ENCODE assay signal across 16 cellular contexts in the genomic region with DNA sequence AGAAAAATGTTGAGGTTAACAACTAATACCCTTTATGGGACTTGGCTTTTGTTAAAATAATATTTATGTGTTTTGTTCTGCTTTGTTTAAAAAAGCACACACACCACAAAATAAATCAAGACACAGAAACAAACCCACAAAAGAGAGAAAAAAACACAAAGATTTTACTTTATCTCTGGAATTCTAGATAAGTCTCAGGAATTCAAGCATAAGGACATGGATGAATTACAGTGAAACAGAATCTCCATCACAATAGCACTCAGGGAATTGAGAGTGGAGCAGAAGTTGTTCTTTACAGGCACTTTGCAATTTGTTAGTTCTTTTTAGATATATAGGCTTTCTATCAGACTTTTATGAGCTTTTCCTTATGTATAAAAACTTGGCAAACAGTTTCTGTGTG.
DNase-seq lines count a peak whose midpoint lies in the region; ATAC-seq and TF ChIP-seq lines count a peak whose summit lies in the region.
"Had no signal": no experiment of that assay in that cellular context is flagged by ENCODE, and none has a peak within 500 bp of the region (broad histone marks: within the 10 kb centered on the region; RNA-seq: fewer than 3 reads in every experiment).

No MANE protein-coding gene starts in this region.

- H3K79me2 ChIP-seq in osteoblast (ENCODE audit: insufficient read depth, low read length), result no peaks in the 10 kb centered on the region

- H3K27me3 Mint-ChIP-seq in WTC11 (ENCODE audit: low read depth), result no peaks in the 10 kb centered on the region
- H3K27me3 Mint-ChIP-seq in nephron (ENCODE audit: low read depth), result no peaks in the 10 kb centered on the region
- H3K27me3 Mint-ChIP-seq in T-helper 2 cell treated with Interferon-gamma antibody and Interleukin-4, amounts not matched to agents 5 μg/mL and 100 μg/mL, for 36 hours (ENCODE audit: low read depth), result no peaks in the 10 kb centered on the region
- H3K27me3 Mint-ChIP-seq: CD4-positive, alpha-beta memory T cell had no signal

- ATAC-seq in WTC11 (peak; percentile 85), HG02938 (IDR thresholded peaks at IDR 0.05; ENCODE audit: unreplicated experiment) (no peak)

- H3K27me3 ChIP-seq in osteoblast (ENCODE audit: insufficient read depth, low read length), result no peaks in the 10 kb centered on the region

- H3K36me3 ChIP-seq in HEK293 (ENCODE audit: control insufficient read depth in 2 of 2, insufficient read depth in 1 of 2, low read length in 2 of 2), result no peaks in the 10 kb centered on the region
- no peaks in the 10 kb centered on the region for H3K36me3 ChIP-seq in osteoblast (ENCODE audit: insufficient read depth, low read length)

- H3K4me3 ChIP-seq in HEK293 (ENCODE audit: low read depth, low read length) (no peak overlapping the region), fibroblast of the aortic adventitia (ENCODE audit: low read depth, low read length) (no peak overlapping the region), osteoblast (ENCODE audit: insufficient read depth, low read length) (no peak overlapping the region)

- no peak for DNase-seq in WTC11 (ENCODE audit: low spot score)
- peak; percentile 23 for DNase-seq in fibroblast of the aortic adventitia (ENCODE audit: low read depth)
- DNase-seq in osteoblast (ENCODE audit: insufficient read length, low spot score, missing footprints), result no peak
- no peak for DNase-seq in T-helper 2 cell treated with Interferon-gamma antibody and Interleukin-4, amounts not matched to agents 5 μg/mL and 100 μg/mL, for 36 hours (ENCODE audit: low spot score)
- DNase-seq: CD4-positive, alpha-beta memory T cell; DND-41; GF-D8; KG1; NCI-H1048; NCI-H146; NCI-H2081 treated with DMSO at 0.1 percent for 48 hours; NCI-H748 treated with DMSO at 0.1 percent for 48 hours had no signal

- H3K9me3 Mint-ChIP-seq in WTC11 (peaks cover 8% of the 10 kb centered on the region; the same call in 1 of the 2 replicates), nephron (no peaks in the 10 kb centered on the region)
- H3K9me3 Mint-ChIP-seq in T-helper 2 cell treated with Interferon-gamma antibody and Interleukin-4, amounts not matched to agents 5 μg/mL and 100 μg/mL, for 36 hours, result no peaks in the 10 kb centered on the region

- no peaks in the 10 kb centered on the region for H4K20me1 ChIP-seq in osteoblast (ENCODE audit: insufficient read depth, low read length)

- H3K9me3 ChIP-seq in HEK293 (ENCODE audit: control insufficient read depth, insufficient read depth, low read depth, low read length) (no peaks in the 10 kb centered on the region), osteoblast (ENCODE audit: low read depth, low read length) (no peaks in the 10 kb centered on the region)

- peaks cover 9% of the 10 kb centered on the region; the same call in 1 of the 2 replicates for H3K4me1 ChIP-seq in HEK293 (ENCODE audit: control insufficient read depth, insufficient read depth, low read length)
- peaks cover 9% of the 10 kb centered on the region for H3K4me1 ChIP-seq in osteoblast (ENCODE audit: insufficient read depth, low read length)

- H3K36me3 Mint-ChIP-seq in WTC11, result no peaks in the 10 kb centered on the region
- no peaks in the 10 kb centered on the region for H3K36me3 Mint-ChIP-seq in nephron (ENCODE audit: low read depth)
- no peaks in the 10 kb centered on the region for H3K36me3 Mint-ChIP-seq in T-helper 2 cell treated with Interferon-gamma antibody and Interleukin-4, amounts not matched to agents 5 μg/mL and 100 μg/mL, for 36 hours (ENCODE audit: low read depth)

- no peak overlapping the region for H2AFZ ChIP-seq in osteoblast (ENCODE audit: low read length)

- H3K27ac ChIP-seq in HEK293 (ENCODE audit: extremely low read depth, low read depth, low read length) (no peak overlapping the region), osteoblast (ENCODE audit: low read depth, low read length) (no peak overlapping the region)
- H3K27ac ChIP-seq: HL-60 had no signal

- TF ChIP-seq CTCF in HEK293 (tag by site-specific recombination; IDR thresholded peaks at IDR 0.05), result no peak
- TF ChIP-seq CTCF in WTC11 (IDR thresholded peaks at IDR 0.05), result no peak
- TF ChIP-seq CTCF in fibroblast of the aortic adventitia (IDR thresholded peaks at IDR 0.05; ENCODE audit: insufficient read depth, low read length), result no peak
- no peak for TF ChIP-seq CTCF in nephron (IDR thresholded peaks at IDR 0.05; ENCODE audit: unreplicated experiment in 3 of 3)
- TF ChIP-seq CTCF in osteoblast (IDR thresholded peaks at IDR 0.05; ENCODE audit: extremely low read depth, low read depth, low read length), result no peak

- H3K27ac Mint-ChIP-seq in WTC11 (peak overlapping the region; percentile 97), nephron (peak overlapping the region; percentile 60 to 84 (median 74))
- H3K27ac Mint-ChIP-seq in T-helper 2 cell treated with Interferon-gamma antibody and Interleukin-4, amounts not matched to agents 5 μg/mL and 100 μg/mL, for 36 hours, result no peak overlapping the region
- H3K27ac Mint-ChIP-seq: CD4-positive, alpha-beta memory T cell had no signal

- H3K4me2 ChIP-seq in osteoblast (ENCODE audit: insufficient read depth, low read length), result no peak overlapping the region

- CTCF ChIA-PET in HEK293 (lab: Yijun Ruan, JAX) (no interaction called here), WTC11 (lab: Charles Lee) (no interaction called here)

- peaks cover 53% of the 10 kb centered on the region for H3K4me1 Mint-ChIP-seq in WTC11
- H3K4me1 Mint-ChIP-seq in nephron, result peaks cover 46% of the 10 kb centered on the region
- no peaks in the 10 kb centered on the region for H3K4me1 Mint-ChIP-seq in T-helper 2 cell treated with Interferon-gamma antibody and Interleukin-4, amounts not matched to agents 5 μg/mL and 100 μg/mL, for 36 hours (ENCODE audit: low read depth)
- H3K4me1 Mint-ChIP-seq: CD4-positive, alpha-beta memory T cell had no signal

- peak overlapping the region; percentile 31 for H3K4me3 Mint-ChIP-seq in WTC11
- H3K4me3 Mint-ChIP-seq in nephron, result no peak overlapping the region
- no peak overlapping the region for H3K4me3 Mint-ChIP-seq in T-helper 2 cell treated with Interferon-gamma antibody and Interleukin-4, amounts not matched to agents 5 μg/mL and 100 μg/mL, for 36 hours
- H3K4me3 Mint-ChIP-seq: CD4-positive, alpha-beta memory T cell had no signal

- POLR2A ChIA-PET in HEK293 (lab: Yijun Ruan, JAX), result no interaction called here
- POLR2A ChIA-PET in WTC11 (lab: Charles Lee), result no interaction called here

TF ChIP-seq in HEK293, 187 proteins besides CTCF, POLR2A, EP300 and RAD21:
- TF ChIP-seq HOXD13 (CRISPR knock-in tag; IDR thresholded peaks at IDR 0.05; ENCODE audit: borderline replicate concordance) (no peak), ZNF350 (tag by site-specific recombination; IDR thresholded peaks at IDR 0.05) (no peak), ZXDB (tag by site-specific recombination; IDR thresholded peaks at IDR 0.05) (0 out of 2 replicates have a peak, but pooled peaks have one; percentile 42), GFI1B (tag by site-specific recombination; IDR thresholded peaks at IDR 0.05) (no peak), ZSCAN16 (tag by site-specific recombination; IDR thresholded peaks at IDR 0.05) (no peak)
- TF ChIP-seq, protein P1, sequence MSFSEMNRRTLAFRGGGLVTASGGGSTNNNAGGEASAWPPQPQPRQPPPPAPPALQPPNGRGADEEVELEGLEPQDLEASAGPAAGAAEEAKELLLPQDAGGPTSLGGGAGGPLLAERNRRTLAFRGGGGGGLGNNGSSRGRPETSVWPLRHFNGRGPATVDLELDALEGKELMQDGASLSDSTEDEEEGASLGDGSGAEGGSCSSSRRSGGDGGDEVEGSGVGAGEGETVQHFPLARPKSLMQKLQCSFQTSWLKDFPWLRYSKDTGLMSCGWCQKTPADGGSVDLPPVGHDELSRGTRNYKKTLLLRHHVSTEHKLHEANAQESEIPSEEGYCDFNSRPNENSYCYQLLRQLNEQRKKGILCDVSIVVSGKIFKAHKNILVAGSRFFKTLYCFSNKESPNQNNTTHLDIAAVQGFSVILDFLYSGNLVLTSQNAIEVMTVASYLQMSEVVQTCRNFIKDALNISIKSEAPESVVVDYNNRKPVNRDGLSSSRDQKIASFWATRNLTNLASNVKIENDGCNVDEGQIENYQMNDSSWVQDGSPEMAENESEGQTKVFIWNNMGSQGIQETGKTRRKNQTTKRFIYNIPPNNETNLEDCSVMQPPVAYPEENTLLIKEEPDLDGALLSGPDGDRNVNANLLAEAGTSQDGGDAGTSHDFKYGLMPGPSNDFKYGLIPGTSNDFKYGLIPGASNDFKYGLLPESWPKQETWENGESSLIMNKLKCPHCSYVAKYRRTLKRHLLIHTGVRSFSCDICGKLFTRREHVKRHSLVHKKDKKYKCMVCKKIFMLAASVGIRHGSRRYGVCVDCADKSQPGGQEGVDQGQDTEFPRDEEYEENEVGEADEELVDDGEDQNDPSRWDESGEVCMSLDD (tag by site-specific recombination; IDR thresholded peaks at IDR 0.05), result no peak
TF ChIP-seq in HEK293: peak in this region for 1.

TF ChIP-seq in WTC11, 78 proteins besides CTCF, POLR2A, EP300 and RAD21 (continues in another document):
- TF ChIP-seq FOXK1 (CRISPR knock-in tag; IDR thresholded peaks at IDR 0.05), result no peak
- no peak for TF ChIP-seq SMAD4 (CRISPR knock-in tag; IDR thresholded peaks at IDR 0.05)
- TF ChIP-seq NFATC4 (CRISPR knock-in tag; IDR thresholded peaks at IDR 0.05), result no peak
- TF ChIP-seq ZNF396 (CRISPR knock-in tag; IDR thresholded peaks at IDR 0.05; ENCODE audit: borderline replicate concordance), result no peak
- TF ChIP-seq JAZF1 (CRISPR knock-in tag; IDR thresholded peaks at IDR 0.05), result no peak
- TF ChIP-seq, protein P2, sequence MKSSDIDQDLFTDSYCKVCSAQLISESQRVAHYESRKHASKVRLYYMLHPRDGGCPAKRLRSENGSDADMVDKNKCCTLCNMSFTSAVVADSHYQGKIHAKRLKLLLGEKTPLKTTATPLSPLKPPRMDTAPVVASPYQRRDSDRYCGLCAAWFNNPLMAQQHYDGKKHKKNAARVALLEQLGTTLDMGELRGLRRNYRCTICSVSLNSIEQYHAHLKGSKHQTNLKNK (CRISPR knock-in tag; IDR thresholded peaks at IDR 0.05), result no peak
- no peak for TF ChIP-seq GABPB1 (CRISPR knock-in tag; IDR thresholded peaks at IDR 0.05)
- no peak for TF ChIP-seq ESRRA (CRISPR knock-in tag; IDR thresholded peaks at IDR 0.05; ENCODE audit: borderline replicate concordance)
- no peak for TF ChIP-seq NFYB (CRISPR knock-in tag; conservative IDR thresholded peaks at IDR 0.05; ENCODE audit: low read depth)
- no peak for TF ChIP-seq PRRX2 (CRISPR knock-in tag; IDR thresholded peaks at IDR 0.05)
- TF ChIP-seq, protein P3, sequence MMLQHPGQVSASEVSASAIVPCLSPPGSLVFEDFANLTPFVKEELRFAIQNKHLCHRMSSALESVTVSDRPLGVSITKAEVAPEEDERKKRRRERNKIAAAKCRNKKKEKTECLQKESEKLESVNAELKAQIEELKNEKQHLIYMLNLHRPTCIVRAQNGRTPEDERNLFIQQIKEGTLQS (CRISPR knock-in tag; conservative IDR thresholded peaks at IDR 0.05), result no peak
